Comparison of ENCODE assay signal across 19 cellular contexts in genomic region chr9:81724242-81724889, GRCh38. TPM values are rescaled to one million over a fixed set of nuclear protein-coding genes. Genes with fewer than 3 reads are reported as not detected.
DNase-seq lines count a peak whose midpoint lies in the region; FAIRE-seq and TF ChIP-seq lines count a peak whose summit lies in the region.
"Had no signal": no experiment of that assay in that cellular context is flagged by ENCODE, and none has a peak within 500 bp of the region (broad histone marks: within the 10 kb centered on the region; RNA-seq: fewer than 3 reads in every experiment).

No MANE protein-coding gene starts in this region.

- CTCF ChIA-PET in activated naive CD4-positive, alpha-beta T cell treated with anti-CD3 and anti-CD28 coated beads, Interleukin-2, amount 10 ng/mL, durations not matched to agents 7 days and 5 days (lab: Charles Lee) = no interaction called here

- 21% methylated on average over 3 of the region's 3 CpGs for WGBS in prostate gland

- peak; percentile 35 for DNase-seq in Caki2 (ENCODE audit: low read depth)
- peak; percentile 54 for DNase-seq in NCI-H2196 treated with DMSO at 0.1 percent for 48 hours (lab: John Stamatoyannopoulos, UW; ENCODE audit: unreplicated experiment)
- no peak for DNase-seq in nephron progenitor cell
- no peak for DNase-seq in prostate gland (ENCODE audit: low spot score)
- no peak for DNase-seq in activated naive CD4-positive, alpha-beta T cell treated with anti-CD3 and anti-CD28 coated beads, Interleukin-2, amount 10 ng/mL, durations not matched to agents 7 days and 5 days
- no peak for DNase-seq in SW 1271 (lab: John Stamatoyannopoulos, UW)
- no peak for DNase-seq in germinal center (ENCODE audit: low spot score)
- DNase-seq: cortex of kidney; esophagus squamous epithelium; GOT3; NCI-H510A; Peyer's patch; stimulated activated CD4-positive, alpha-beta T cell treated with anti-CD3 and anti-CD28 coated beads, Interleukin-12 subunit alpha, Interleukin-12 subunit beta, amount 100 ng/mL, for 4 hours; T-helper 2 cell had no signal

- H3K9me3 ChIP-seq in prostate gland = no peaks in the 10 kb centered on the region
- H3K9me3 ChIP-seq: esophagus squamous epithelium, Peyer's patch had no signal

- H3K4me3 ChIP-seq in prostate gland = no peak overlapping the region
- H3K4me3 ChIP-seq: esophagus squamous epithelium, lung, Peyer's patch had no signal

- no peak overlapping the region for H3K27ac ChIP-seq in prostate gland
- H3K27ac ChIP-seq: esophagus squamous epithelium, Peyer's patch had no signal

- TF ChIP-seq POLR2A in prostate gland (IDR thresholded peaks at IDR 0.05) = no peak

- peak; percentile 91 for FAIRE-seq in endometrium (lab: Jason Lieb, UNC)
- FAIRE-seq: D721Med had no signal

- H3K36me3 Mint-ChIP-seq in nephron progenitor cell (ENCODE audit: low read depth) = no peaks in the 10 kb centered on the region
- H3K36me3 Mint-ChIP-seq in activated naive CD4-positive, alpha-beta T cell treated with anti-CD3 and anti-CD28 coated beads, Interleukin-2, amount 10 ng/mL, durations not matched to agents 7 days and 5 days = no peaks in the 10 kb centered on the region
- H3K36me3 Mint-ChIP-seq: activated naive CD8-positive, alpha-beta T cell; IgD-negative memory B cell had no signal

- peak overlapping the region; percentile 49 for H3K27ac Mint-ChIP-seq in nephron progenitor cell
- no peak overlapping the region for H3K27ac Mint-ChIP-seq in activated naive CD4-positive, alpha-beta T cell treated with anti-CD3 and anti-CD28 coated beads, Interleukin-2, amount 10 ng/mL, durations not matched to agents 7 days and 5 days
- H3K27ac Mint-ChIP-seq: activated naive CD8-positive, alpha-beta T cell had no signal

- H3K9me3 Mint-ChIP-seq in nephron progenitor cell = peaks cover 7% of the 10 kb centered on the region
- peaks cover 3% of the 10 kb centered on the region for H3K9me3 Mint-ChIP-seq in activated naive CD4-positive, alpha-beta T cell treated with anti-CD3 and anti-CD28 coated beads, Interleukin-2, amount 10 ng/mL, durations not matched to agents 7 days and 5 days

- no peak overlapping the region for H3K4me3 Mint-ChIP-seq in nephron progenitor cell
- H3K4me3 Mint-ChIP-seq in activated naive CD4-positive, alpha-beta T cell treated with anti-CD3 and anti-CD28 coated beads, Interleukin-2, amount 10 ng/mL, durations not matched to agents 7 days and 5 days = no peak overlapping the region
- H3K4me3 Mint-ChIP-seq: activated naive CD8-positive, alpha-beta T cell had no signal

- TF ChIP-seq CTCF in nephron progenitor cell (IDR thresholded peaks at IDR 0.05) = no peak
- TF ChIP-seq CTCF in prostate gland (IDR thresholded peaks at IDR 0.05) = no peak

- H3K4me1 ChIP-seq in prostate gland (replicated peaks) = no peaks in the 10 kb centered on the region
- H3K4me1 ChIP-seq: esophagus squamous epithelium, Peyer's patch had no signal

- H3K27me3 Mint-ChIP-seq in nephron progenitor cell (ENCODE audit: low read depth, poor library complexity) = no peaks in the 10 kb centered on the region
- H3K27me3 Mint-ChIP-seq in activated naive CD4-positive, alpha-beta T cell treated with anti-CD3 and anti-CD28 coated beads, Interleukin-2, amount 10 ng/mL, durations not matched to agents 7 days and 5 days = no peaks in the 10 kb centered on the region
- H3K27me3 Mint-ChIP-seq: activated naive CD8-positive, alpha-beta T cell; IgD-negative memory B cell had no signal

- H3K36me3 ChIP-seq in prostate gland = no peaks in the 10 kb centered on the region
- H3K36me3 ChIP-seq: esophagus squamous epithelium, Peyer's patch had no signal

- peaks cover 18% of the 10 kb centered on the region for H3K4me1 Mint-ChIP-seq in nephron progenitor cell
- H3K4me1 Mint-ChIP-seq in activated naive CD4-positive, alpha-beta T cell treated with anti-CD3 and anti-CD28 coated beads, Interleukin-2, amount 10 ng/mL, durations not matched to agents 7 days and 5 days = no peaks in the 10 kb centered on the region

- intact Hi-C loops in prostate gland (cut with DNase I) = no loop called here

- in situ Hi-C loops in Caki2 (cut with HindIII; ENCODE audit: low pct_unique_long_range_greater_than_20kb, low sequenced_read_pairs) = no loop called here

- no peaks in the 10 kb centered on the region for H3K27me3 ChIP-seq in prostate gland (replicated peaks; ENCODE audit: insufficient read depth)
- H3K27me3 ChIP-seq: esophagus squamous epithelium, Peyer's patch had no signal

RNA-seq across cellular contexts. Expression of gene TLE1, which starts 35.0 kb away (rescaled TPM):
- 40.6 and 67.8 TPM in 2 replicates for total RNA-seq in Caki2 (2014; rRNA removed; shearing (Covaris generic); ENCODE audit: low replicate concordance)
- 10 to 100 TPM; 61.0 to 89.5 TPM for total RNA-seq in prostate gland

Comparison
In these comparisons a context has a peak if more than half of its experiments do, and no peak if none do; other contexts are left out.
1. DNase-seq: peak in Caki2 (single experiment) and NCI-H2196 treated with DMSO at 0.1 percent for 48 hours (single experiment); none in nephron progenitor cell (single experiment), prostate gland (single experiment), activated naive CD4-positive, alpha-beta T cell treated with anti-CD3 and anti-CD28 coated beads, Interleukin-2, amount 10 ng/mL, durations not matched to agents 7 days and 5 days (single experiment), SW 1271 (0 of 2) and germinal center (single experiment).